8 cellular contexts compared by ENCODE assay signal in the genomic region with DNA sequence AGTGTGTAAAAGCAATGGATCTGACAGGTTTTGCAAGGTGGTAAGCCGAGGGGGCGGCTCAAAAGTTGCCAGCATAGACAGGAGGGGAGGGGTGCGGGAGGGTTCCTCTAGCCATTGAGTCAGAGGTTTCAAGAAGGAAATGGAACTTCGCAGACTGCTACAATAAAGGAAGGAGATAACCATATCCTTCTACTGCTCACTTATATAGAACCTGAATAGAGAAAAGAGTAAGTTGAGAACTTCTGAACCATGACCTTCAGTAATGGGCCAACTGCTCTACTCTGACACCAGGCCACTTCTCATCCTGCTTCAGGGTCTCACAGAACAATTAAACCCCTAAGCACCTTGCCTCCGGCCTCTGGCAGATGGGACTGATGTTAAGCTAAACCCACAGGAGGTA. TPM values are rescaled to one million over a fixed set of nuclear protein-coding genes. Genes with fewer than 3 reads are reported as not detected.
DNase-seq lines count a peak whose midpoint lies in the region; ATAC-seq and TF ChIP-seq lines count a peak whose summit lies in the region.

No MANE protein-coding gene starts in this region.

- no TSS peak for BruUV-seq in mammary epithelial cell (replicated peaks; lab: Mats Ljungman, UMichigan)

- H3K4me3 ChIP-seq in mammary epithelial cell (replicated peaks in 1 of 3; ENCODE audit: insufficient read depth in 1 of 3, low read depth in 2 of 3, low read length in 3 of 3) = no peak overlapping the region

- in situ Hi-C loops in mammary epithelial cell (cut with MboI; ENCODE audit: low sequenced_read_pairs in 2 of 2) = no loop called here

- no peaks in the 10 kb centered on the region for H3K9me3 ChIP-seq in mammary epithelial cell (replicated peaks; ENCODE audit: insufficient read depth, low read length)

- H4K20me1 ChIP-seq in mammary epithelial cell (ENCODE audit: insufficient read depth, low read length) = no peaks in the 10 kb centered on the region

- no peaks in the 10 kb centered on the region for H3K36me3 ChIP-seq in mammary epithelial cell (ENCODE audit: insufficient read depth, low read length)

- DNase-seq in RPMI8226 = peak; percentile 6
- peak; percentile 38 to 59 for DNase-seq in stimulated activated CD4-positive, alpha-beta T cell treated with anti-CD3 and anti-CD28 coated beads, Interleukin-15, amount 100 ng/mL, for 48 hours (ENCODE audit: low read depth in 2 of 2)
- DNase-seq in DMS53 (lab: John Stamatoyannopoulos, UW) = no peak
- DNase-seq in NCI-H2196 (lab: John Stamatoyannopoulos, UW; ENCODE audit: unreplicated experiment) = no peak
- no peak for DNase-seq in mammary epithelial cell
- DNase-seq in ureter (ENCODE audit: low spot score) = no peak

- H2AFZ ChIP-seq in mammary epithelial cell (ENCODE audit: low read depth, low read length) = no peak overlapping the region

- H3K9ac ChIP-seq in mammary epithelial cell (ENCODE audit: insufficient read depth, low read length) = no peak overlapping the region

- CTCF ChIA-PET in mammary epithelial cell (lab: Charles Lee; ENCODE audit: low non-redundant PET) = no interaction called here

- intact Hi-C loops in mammary epithelial cell (cut with micrococcal nuclease) = no loop called here

- peak; percentile 51 for ATAC-seq in GM19023 (IDR thresholded peaks at IDR 0.05; ENCODE audit: unreplicated experiment)
- peak; percentile 52 for ATAC-seq in HG02763 (IDR thresholded peaks at IDR 0.05; ENCODE audit: unreplicated experiment)

- dilution Hi-C loops in mammary epithelial cell (cut with HindIII; ENCODE audit: low sequenced_read_pairs) = no loop called here

- TF ChIP-seq CTCF in mammary epithelial cell (conservative IDR thresholded peaks at IDR 0.05 in 1 of 2, IDR thresholded peaks at IDR 0.05 in 1 of 2; ENCODE audit: extremely low read depth in 1 of 2, insufficient read depth in 1 of 2, low read depth in 1 of 2, low read length in 2 of 2) = no peak

- 100% methylated on average over 4 of the region's 5 CpGs for WGBS in mammary epithelial cell (ENCODE audit: low coverage, missing lambda C conversion rate)

- H3K79me2 ChIP-seq in mammary epithelial cell (ENCODE audit: insufficient read depth, low read length) = peaks cover 5% of the 10 kb centered on the region

- H3K27me3 ChIP-seq in mammary epithelial cell (ENCODE audit: insufficient read depth, low read length) = no peaks in the 10 kb centered on the region

- H3K4me2 ChIP-seq in mammary epithelial cell (ENCODE audit: insufficient read depth, low read depth, low read length) = no peak overlapping the region

- H3K27ac ChIP-seq in mammary epithelial cell (ENCODE audit: insufficient read depth, low read depth, low read length) = no peak overlapping the region

- H3K4me1 ChIP-seq in mammary epithelial cell (ENCODE audit: insufficient read depth, low read length) = peaks cover 27% of the 10 kb centered on the region

RNA-seq across cellular contexts. Expression of a gene that starts 26.3 kb away (rescaled TPM):
- total RNA-seq in mammary epithelial cell (100 to 1,000 TPM in 1 of 2 donors, 10 to 100 TPM in 1; 93.0 to 171 TPM), ureter (26.7 TPM)
- 123 TPM for polyA plus RNA-seq in mammary epithelial cell
- polyA minus RNA-seq in mammary epithelial cell = 185 TPM

Comparison
In these comparisons a context has a peak if more than half of its experiments do, and no peak if none do; other contexts are left out.
1. DNase-seq: peak in RPMI8226 (single experiment) and stimulated activated CD4-positive, alpha-beta T cell treated with anti-CD3 and anti-CD28 coated beads, Interleukin-15, amount 100 ng/mL, for 48 hours (2 of 2); none in DMS53 (single experiment), NCI-H2196 (single experiment), mammary epithelial cell (single experiment) and ureter (single experiment).